In the genomic region with DNA sequence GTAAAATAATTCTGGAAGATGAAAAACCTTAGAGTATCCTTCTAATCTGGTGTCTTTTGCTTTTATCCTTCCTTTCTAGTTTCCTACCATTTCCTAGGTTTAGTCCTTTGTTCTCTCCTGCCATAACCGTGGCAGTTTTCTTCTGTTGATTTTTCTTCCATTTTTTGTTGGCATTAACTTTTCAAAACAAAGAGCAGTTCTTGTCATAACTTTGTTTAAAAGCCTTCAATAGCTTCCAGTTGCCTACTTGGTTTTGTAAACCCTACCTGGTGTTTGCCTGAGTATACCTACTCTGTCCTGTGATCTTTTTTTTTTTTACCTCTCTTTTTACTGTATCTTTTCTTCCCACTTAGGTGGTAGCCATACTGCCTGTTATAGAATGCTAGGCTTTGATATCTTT, we compare ENCODE assay signal across 16 cellular contexts.
DNase-seq lines count a peak whose midpoint lies in the region; ATAC-seq and TF ChIP-seq lines count a peak whose summit lies in the region.
"Had no signal": no experiment of that assay in that cellular context is flagged by ENCODE, and none has a peak within 500 bp of the region (broad histone marks: within the 10 kb centered on the region; RNA-seq: fewer than 3 reads in every experiment).

No MANE protein-coding gene starts in this region.

- no peak overlapping the region for H2BK12ac ChIP-seq in mesenchymal stem cell (ENCODE audit: low read length in 2 of 2)

- H3F3A ChIP-seq in Loucy (ENCODE audit: low read depth), result no peaks in the 10 kb centered on the region

- ATAC-seq in activated T-cell treated with anti-CD3 and anti-CD28 coated beads, Interleukin-2, amount 50 U/mL, for 72 hours (replicated peaks in 1 of 2), result no peak
- ATAC-seq in HG03108 (IDR thresholded peaks at IDR 0.05; ENCODE audit: unreplicated experiment), result no peak
- ATAC-seq: GM23338, K562 had no signal

- H2BK5ac ChIP-seq in mesenchymal stem cell (ENCODE audit: low read depth, low read length, poor library complexity, severe bottlenecking), result no peak overlapping the region

- H3K4me3 ChIP-seq in Loucy (ENCODE audit: low read length, poor library complexity, severe bottlenecking), result peak overlapping the region; percentile 76
- H3K4me3 ChIP-seq in mesenchymal stem cell (ENCODE audit: insufficient read depth in 1 of 2, low read depth in 1 of 2, low read length in 2 of 2), result no peak overlapping the region
- H3K4me3 ChIP-seq: BLaER1 treated with 17β-estradiol and CSF1 and Interleukin-3, amounts not matched to agents 10 nM and 100 nM; GM23338; K562 had no signal

- H3K4me2 ChIP-seq in Loucy (ENCODE audit: low read depth, low read length, poor library complexity, severe bottlenecking) (peak overlapping the region; percentile 81), mesenchymal stem cell (ENCODE audit: low read length, poor library complexity, severe bottlenecking) (no peak overlapping the region)
- H3K4me2 ChIP-seq: BLaER1 treated with 17β-estradiol and CSF1 and Interleukin-3, amounts not matched to agents 10 nM and 100 nM; GM23338 had no signal

- H3K36me3 ChIP-seq in Loucy (ENCODE audit: insufficient read depth, low read length), result peaks cover 9% of the 10 kb centered on the region; the same call in 1 of the 2 replicates
- H3K36me3 ChIP-seq in mesenchymal stem cell (ENCODE audit: control insufficient read depth in 1 of 2, insufficient read depth in 2 of 2, low read depth in 1 of 2, low read length in 2 of 2), result peaks cover 0 to 34% of the 10 kb centered on the region in 2 experiments

- H3K27me3 ChIP-seq in Loucy (ENCODE audit: insufficient read depth, low read length, poor library complexity, severe bottlenecking) (no peaks in the 10 kb centered on the region), mesenchymal stem cell (ENCODE audit: control insufficient read depth in 1 of 2, insufficient read depth in 1 of 2, low read length in 2 of 2) (no peaks in the 10 kb centered on the region)

- H3K18ac ChIP-seq in mesenchymal stem cell (ENCODE audit: low read depth in 1 of 2, low read length in 2 of 2), result no peak overlapping the region

- no peak overlapping the region for H2AK5ac ChIP-seq in mesenchymal stem cell (ENCODE audit: low read length, severe bottlenecking)

- H3K9ac ChIP-seq in Loucy (ENCODE audit: low read depth, low read length, poor library complexity, severe bottlenecking) (peak overlapping the region; percentile 28), mesenchymal stem cell (ENCODE audit: low read length) (peak overlapping the region; percentile 48)
- H3K9ac ChIP-seq: BLaER1 treated with 17β-estradiol and CSF1 and Interleukin-3, amounts not matched to agents 10 nM and 100 nM had no signal

- no peak overlapping the region for H4K8ac ChIP-seq in mesenchymal stem cell (ENCODE audit: low read length)

- H3K4me1 ChIP-seq in Loucy (ENCODE audit: insufficient read depth, low read length, poor library complexity, severe bottlenecking) (peaks cover 50% of the 10 kb centered on the region), mesenchymal stem cell (ENCODE audit: control insufficient read depth, insufficient read depth, low read depth, low read length) (no peaks in the 10 kb centered on the region)

- no peak overlapping the region for H3K27ac ChIP-seq in mesenchymal stem cell (ENCODE audit: low read length, poor library complexity, severe bottlenecking)
- H3K27ac ChIP-seq: 22Rv1; BLaER1 treated with 17β-estradiol and CSF1 and Interleukin-3, amounts not matched to agents 10 nM and 100 nM; HL-60 had no signal

- peaks cover 83% of the 10 kb centered on the region for H3K79me2 ChIP-seq in Loucy (ENCODE audit: insufficient read depth, low read length)

- no peak for TF ChIP-seq CTCF in Loucy (conservative IDR thresholded peaks at IDR 0.05; ENCODE audit: low read length)

- 84% methylated on average over 1 of the region's 1 CpG for WGBS in mesenchymal stem cell

- no peaks in the 10 kb centered on the region for H3K9me3 ChIP-seq in Loucy (ENCODE audit: insufficient read depth, low read depth, low read length)
- no peaks in the 10 kb centered on the region for H3K9me3 ChIP-seq in mesenchymal stem cell (ENCODE audit: control insufficient read depth, low read length)

- no peak overlapping the region for H2BK15ac ChIP-seq in mesenchymal stem cell (ENCODE audit: low read depth, poor library complexity, severe bottlenecking)

- no peaks in the 10 kb centered on the region for H3K9me3 Mint-ChIP-seq in activated T-cell treated with anti-CD3 and anti-CD28 coated beads, Interleukin-2, amount 50 U/mL, for 72 hours
- H3K9me3 Mint-ChIP-seq: CD4-positive, CD25-positive, alpha-beta regulatory T cell had no signal

- no peak overlapping the region for H4K91ac ChIP-seq in mesenchymal stem cell (ENCODE audit: low read length)

- peak overlapping the region; percentile 72 for H3K27ac Mint-ChIP-seq in activated T-cell treated with anti-CD3 and anti-CD28 coated beads, Interleukin-2, amount 50 U/mL, for 72 hours
- H3K27ac Mint-ChIP-seq: GM23338, H9 had no signal

- H3K9me2 ChIP-seq in Loucy (replicated peaks; ENCODE audit: low read depth, low read length), result no peaks in the 10 kb centered on the region

- H3K4me3 Mint-ChIP-seq in activated T-cell treated with anti-CD3 and anti-CD28 coated beads, Interleukin-2, amount 50 U/mL, for 72 hours, result no peak overlapping the region
- H3K4me3 Mint-ChIP-seq: GM23338, H9 had no signal

- H3K4ac ChIP-seq in mesenchymal stem cell (ENCODE audit: low read depth in 1 of 2, low read length in 2 of 2), result no peak overlapping the region

- no peaks in the 10 kb centered on the region for H3K79me1 ChIP-seq in mesenchymal stem cell (replicated peaks; ENCODE audit: low read length, poor library complexity, severe bottlenecking)

- no peak overlapping the region for H3K14ac ChIP-seq in mesenchymal stem cell (ENCODE audit: low read length in 2 of 2)

- no peak overlapping the region for H2BK120ac ChIP-seq in mesenchymal stem cell (ENCODE audit: low read depth, low read length)

- peaks cover 24% of the 10 kb centered on the region for H3K4me1 Mint-ChIP-seq in activated T-cell treated with anti-CD3 and anti-CD28 coated beads, Interleukin-2, amount 50 U/mL, for 72 hours (ENCODE audit: low read depth)
- H3K4me1 Mint-ChIP-seq: GM23338, H9 had no signal

- H2AFZ ChIP-seq in Loucy (ENCODE audit: low read length) (no peak overlapping the region), mesenchymal stem cell (ENCODE audit: low read depth, low read length) (no peak overlapping the region)
- H2AFZ ChIP-seq: GM23338 had no signal

- peaks cover 2 to 5% of the 10 kb centered on the region in 2 donors for H3K36me3 Mint-ChIP-seq in activated T-cell treated with anti-CD3 and anti-CD28 coated beads, Interleukin-2, amount 50 U/mL, for 72 hours (ENCODE audit: insufficient read depth in 2 of 2)

- H4K20me1 ChIP-seq in Loucy (ENCODE audit: insufficient read depth, low read length, poor library complexity, severe bottlenecking), result peaks cover 34% of the 10 kb centered on the region

- DNase-seq in activated T-cell treated with anti-CD3 and anti-CD28 coated beads, Interleukin-2, amount 50 U/mL, for 72 hours, result no peak
- DNase-seq in activated T-cell treated with anti-CD3 and anti-CD28 coated beads for 4 hours, result no peak
- DNase-seq in mesenchymal stem cell, result no peak
- no peak for DNase-seq in GF-D8 (lab: John Stamatoyannopoulos, UW)
- no peak for DNase-seq in activated CD4-positive, alpha-beta T cell treated with anti-CD3 and anti-CD28 coated beads for 1 hour
- DNase-seq: Calu3; CD4-positive, CD25-positive, alpha-beta regulatory T cell; DMS79; H9 had no signal

- H3K23ac ChIP-seq in mesenchymal stem cell (ENCODE audit: low read length in 2 of 2), result no peak overlapping the region

- H3K27me3 Mint-ChIP-seq in activated T-cell treated with anti-CD3 and anti-CD28 coated beads, Interleukin-2, amount 50 U/mL, for 72 hours (ENCODE audit: low read depth), result no peaks in the 10 kb centered on the region
- H3K27me3 Mint-ChIP-seq: CD4-positive, CD25-positive, alpha-beta regulatory T cell had no signal
